ENCODE assay signal across 1 cellular context in genomic region chr7:155533120-155533826, GRCh38.
TF ChIP-seq lines count a peak whose summit lies in the region.

No MANE protein-coding gene starts in this region.

TF ChIP-seq in H1, 55 proteins besides CTCF, POLR2A, EP300 and RAD21:
- TF ChIP-seq FOSL1 (IDR thresholded peaks at IDR 0.05; ENCODE audit: insufficient read depth, low read depth, low read length) (no peak), RBBP5 (IDR thresholded peaks at IDR 0.05; ENCODE audit: borderline replicate concordance, low read depth, low read length) (no peak), SUZ12 (IDR thresholded peaks at IDR 0.05; ENCODE audit: low read length) (peak; percentile 93), SIN3A (conservative IDR thresholded peaks at IDR 0.05 in 1 of 2, IDR thresholded peaks at IDR 0.05 in 1 of 2; ENCODE audit: low read depth in 1 of 2, low read length in 2 of 2) (no peak), KDM4A (IDR thresholded peaks at IDR 0.05; ENCODE audit: low read depth, low read length, severe bottlenecking) (peak; percentile 26), EZH2 (IDR thresholded peaks at IDR 0.05; ENCODE audit: low read depth, low read length, severe bottlenecking) (peak; percentile 90), CTBP2 (IDR thresholded peaks at IDR 0.05; ENCODE audit: borderline replicate concordance, insufficient read depth, insufficient read length, low read length) (peak; percentile 28), ASH2L (IDR thresholded peaks at IDR 0.05; ENCODE audit: low read length) (peak; percentile 22), GTF2F1 (IDR thresholded peaks at IDR 0.05; ENCODE audit: borderline replicate concordance, low read depth, low read length) (no peak)
TF ChIP-seq in H1: peak in this region for 5.
